9 cellular contexts compared by ENCODE assay signal in the genomic region with DNA sequence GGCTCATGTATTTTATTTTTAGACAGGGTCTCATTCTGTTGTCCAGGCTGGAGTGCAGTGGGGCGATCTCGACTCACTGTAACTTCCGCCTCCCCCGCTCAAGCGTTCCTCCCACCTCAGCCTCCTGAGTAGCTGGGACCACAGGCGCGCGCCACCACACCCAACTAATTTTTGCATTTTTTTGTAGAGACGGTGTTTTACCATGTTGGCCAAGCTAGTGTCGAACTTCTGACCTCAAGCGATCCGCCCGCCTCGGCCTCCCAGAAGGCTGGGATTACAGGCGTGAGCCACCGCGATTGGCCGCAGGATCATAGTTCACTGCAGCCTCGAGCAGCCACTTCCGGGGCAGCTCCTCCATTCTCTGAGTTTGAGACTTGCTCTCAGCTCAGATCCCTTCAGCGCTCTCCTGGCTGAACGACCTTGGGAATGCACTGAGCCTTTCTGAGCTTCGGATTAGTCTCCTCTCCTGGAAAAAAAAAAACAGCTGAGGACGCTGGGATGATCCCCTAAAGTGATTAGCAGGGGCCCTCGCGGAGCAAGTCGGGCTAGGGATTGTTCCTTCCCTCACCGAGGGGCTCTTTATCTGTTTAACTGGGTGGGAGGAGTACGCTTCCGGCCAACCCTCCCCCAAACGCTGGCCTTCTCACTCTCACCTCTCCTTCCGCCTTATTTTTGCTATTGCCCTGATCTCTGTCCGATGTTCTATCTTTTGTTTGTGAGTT. TPM values are rescaled to one million over a fixed set of nuclear protein-coding genes. Genes with fewer than 3 reads are reported as not detected.
DNase-seq lines count a peak whose midpoint lies in the region; ATAC-seq and TF ChIP-seq lines count a peak whose summit lies in the region.
"Had no signal": no experiment of that assay in that cellular context is flagged by ENCODE, and none has a peak within 500 bp of the region (broad histone marks: within the 10 kb centered on the region; RNA-seq: fewer than 3 reads in every experiment).

No MANE protein-coding gene starts in this region.

- no peaks in the 10 kb centered on the region for H3K79me2 ChIP-seq in GM23248 (ENCODE audit: insufficient read depth)

- no peak for DNase-seq in GM23248
- DNase-seq in RWPE1 (ENCODE audit: low spot score): no peak
- no peak for DNase-seq in epithelial cell of esophagus (ENCODE audit: low read depth)
- no peak for DNase-seq in gastrocnemius medialis
- DNase-seq in A172 (ENCODE audit: low spot score): no peak
- no peak for DNase-seq in EL
- DNase-seq in GM19240 (ENCODE audit: insufficient read length, low spot score): no peak

- 62 to 65% methylated on average over 33 of the region's 33 CpGs for WGBS in GM23248 (ENCODE audit: low coverage in 1 of 2, low lambda C conversion rate in 2 of 2, missing lambda C conversion rate in 2 of 2), 2 experiments

- H3K4me3 ChIP-seq in GM23248 (peak overlapping the region; percentile 82), epithelial cell of esophagus (ENCODE audit: low read length) (peak overlapping the region; percentile 77), gastrocnemius medialis (peak overlapping the region; percentile 70 to 87 (median 82))

- no peak for TF ChIP-seq POLR2A in gastrocnemius medialis (IDR thresholded peaks at IDR 0.05)

- no peaks in the 10 kb centered on the region for H3K27me3 ChIP-seq in GM23248 (replicated peaks; ENCODE audit: insufficient read depth)
- peaks cover 0 to 6% (median 3%) of the 10 kb centered on the region in 3 donors for H3K27me3 ChIP-seq in gastrocnemius medialis

- H2AFZ ChIP-seq in GM23248: peak overlapping the region; percentile 88; the same call in 1 of the 2 replicates

- POLR2A ChIA-PET in RWPE1 (lab: Yijun Ruan, JAX; ENCODE audit: low non-redundant PET): interaction anchor here (0.5 to 1.5 kb wide), 4 partner anchors 11 to 59 kb away, joined by 3 to 7 read pairs (median 3); a partner anchor contains a TSS

- no peaks in the 10 kb centered on the region for H3K9me3 ChIP-seq in GM23248 (ENCODE audit: low read depth)
- no peaks in the 10 kb centered on the region for H3K9me3 ChIP-seq in gastrocnemius medialis

- no peaks in the 10 kb centered on the region for H3K9me2 ChIP-seq in GM23248 (ENCODE audit: insufficient read depth)

- H3K36me3 ChIP-seq in GM23248 (ENCODE audit: low read depth) (no peaks in the 10 kb centered on the region), gastrocnemius medialis (no peaks in the 10 kb centered on the region)

- no peak for ATAC-seq in gastrocnemius medialis
- no peak for ATAC-seq in GM18858 (IDR thresholded peaks at IDR 0.05; ENCODE audit: unreplicated experiment)

- H4K20me1 ChIP-seq in GM23248 (ENCODE audit: insufficient read depth): no peaks in the 10 kb centered on the region

- H3F3A ChIP-seq in GM23248 (ENCODE audit: insufficient read depth): no peaks in the 10 kb centered on the region

- H3K4me2 ChIP-seq in GM23248 (ENCODE audit: unreplicated experiment): peak overlapping the region; percentile 87

- no peak for TF ChIP-seq CTCF in RWPE1 (conservative IDR thresholded peaks at IDR 0.05; ENCODE audit: low read depth)
- TF ChIP-seq CTCF in epithelial cell of esophagus (IDR thresholded peaks at IDR 0.05; ENCODE audit: insufficient read depth, low read depth, low read length, missing control alignments): no peak
- TF ChIP-seq CTCF in gastrocnemius medialis (IDR thresholded peaks at IDR 0.05 in 4 of 5, conservative IDR thresholded peaks at IDR 0.05 in 1 of 5): no peak

- no peaks in the 10 kb centered on the region for H3K4me1 ChIP-seq in GM23248 (ENCODE audit: insufficient read depth)
- peaks cover 24 to 25% of the 10 kb centered on the region in 2 donors for H3K4me1 ChIP-seq in gastrocnemius medialis

- H3K27ac ChIP-seq in GM23248 (no peak overlapping the region), RWPE1 (peak overlapping the region; percentile 84), gastrocnemius medialis (peak overlapping the region in 1 of 4 donors; percentile 89)

- CTCF ChIA-PET in RWPE1 (lab: Yijun Ruan, JAX): interaction anchor here (0.7 to 1.0 kb wide), 3 partner anchors 9 to 65 kb away, joined by 3 to 8 read pairs (median 3); a partner anchor contains a TSS

- intact Hi-C loops in gastrocnemius medialis (cut with DNase I; ENCODE audit: low total_unique reads): no loop called here

- H3K9ac ChIP-seq in GM23248: peak overlapping the region; percentile 97

- in situ Hi-C loops in GM23248 (cut with MboI) (no loop called here), gastrocnemius medialis (cut with MboI; ENCODE audit: low sequenced_read_pairs in 4 of 4) (no loop called here)

RNA-seq across cellular contexts. Expression of a gene that starts 1.1 kb away (rescaled TPM):
- total RNA-seq in GM23248 (2014; rRNA removed; shearing (Covaris generic)): 11.0 and 15.6 TPM in 2 replicates
- polyA plus RNA-seq in GM23248 (2016; fragmentation: Nextera tagmentation; extraction: Ambion mirVana): 21.1 TPM in 2 replicates
- 1 to 10 TPM in 2 of 4 donors, not detected in 2; 1.4 to 2.4 TPM for total RNA-seq in gastrocnemius medialis
- 50.8 and 63.1 TPM in 2 replicates for total RNA-seq in A172 (2014; rRNA removed; shearing (Covaris generic))

RNA-seq across cellular contexts. Expression of a gene that starts 12.2 kb away (rescaled TPM):
- total RNA-seq in GM23248 (2014; rRNA removed; shearing (Covaris generic)): 7.7 and 11.3 TPM in 2 replicates
- 5.1 and 5.6 TPM in 2 replicates for polyA plus RNA-seq in GM23248 (2016; fragmentation: Nextera tagmentation; extraction: Ambion mirVana)
- total RNA-seq in gastrocnemius medialis: 10 to 100 TPM in 2 of 4 donors, 1 to 10 TPM in 2; 4.2 to 14.6 (median 10.2) TPM
- total RNA-seq in A172 (2014; rRNA removed; shearing (Covaris generic)): 39.2 and 47.4 TPM in 2 replicates

RNA-seq across cellular contexts. Expression of a gene that starts 17.3 kb away (rescaled TPM):
- not detected in 2 replicates for total RNA-seq in GM23248 (2014; rRNA removed; shearing (Covaris generic))
- polyA plus RNA-seq in GM23248 (2016; fragmentation: Nextera tagmentation; extraction: Ambion mirVana): not detected in 2 replicates
- not detected for total RNA-seq in gastrocnemius medialis
- 1.7 and 3.5 TPM in 2 replicates for total RNA-seq in A172 (2014; rRNA removed; shearing (Covaris generic))

RNA-seq across cellular contexts. Expression of a gene that starts 31.4 kb away (rescaled TPM):
- total RNA-seq in GM23248 (2014; rRNA removed; shearing (Covaris generic)): not detected in 2 replicates
- polyA plus RNA-seq in GM23248 (2016; fragmentation: Nextera tagmentation; extraction: Ambion mirVana): 0.09 TPM in 1 of 2 replicates, not detected in the other
- under 1 TPM in 1 of 4 donors, not detected in 3; 0.40 TPM for total RNA-seq in gastrocnemius medialis
- 0.16 TPM in 1 of 2 replicates, not detected in the other for total RNA-seq in A172 (2014; rRNA removed; shearing (Covaris generic))
- total RNA-seq: esophagus mucosa had no signal

RNA-seq across cellular contexts. Expression of a gene that starts 36.6 kb away (rescaled TPM):
- not detected in 2 replicates for total RNA-seq in GM23248 (2014; rRNA removed; shearing (Covaris generic))
- 0.32 and 0.33 TPM in 2 replicates for polyA plus RNA-seq in GM23248 (2016; fragmentation: Nextera tagmentation; extraction: Ambion mirVana)
- total RNA-seq in gastrocnemius medialis: under 1 TPM in 1 of 4 donors, not detected in 3; 0.55 TPM
- 0.41 TPM in 1 of 2 replicates, not detected in the other for total RNA-seq in A172 (2014; rRNA removed; shearing (Covaris generic))
- total RNA-seq: esophagus mucosa had no signal
